ENCODE assay signal across 17 cellular contexts in the genomic region with DNA sequence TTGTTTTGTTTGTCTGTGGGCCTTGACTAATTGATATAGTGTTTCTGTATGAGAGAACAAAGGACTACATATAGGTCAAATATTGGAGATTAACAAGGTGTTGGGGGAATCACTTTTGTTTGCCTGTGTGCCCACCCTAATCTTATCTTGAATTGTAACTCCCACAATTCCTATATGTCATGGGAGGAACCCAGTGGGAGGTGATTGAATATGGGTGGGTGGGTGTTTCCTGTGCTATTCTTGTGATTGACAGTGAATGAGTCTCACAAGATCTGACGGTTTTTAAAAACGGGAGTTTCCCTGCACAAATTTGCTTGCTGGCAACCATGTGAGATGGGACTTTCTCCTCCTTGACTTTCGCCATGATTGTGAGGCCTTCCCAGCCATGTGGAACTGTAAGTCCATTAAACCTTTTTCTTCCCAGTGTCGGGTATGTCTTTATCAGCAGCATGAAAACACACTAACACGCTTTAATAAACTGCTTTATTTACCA.
DNase-seq lines count a peak whose midpoint lies in the region; ATAC-seq and TF ChIP-seq lines count a peak whose summit lies in the region.
"Had no signal": no experiment of that assay in that cellular context is flagged by ENCODE, and none has a peak within 500 bp of the region (broad histone marks: within the 10 kb centered on the region; RNA-seq: fewer than 3 reads in every experiment).

No MANE protein-coding gene starts in this region.

- no peak for TF ChIP-seq CTCF in foreskin keratinocyte (conservative IDR thresholded peaks at IDR 0.05)
- TF ChIP-seq CTCF in tibial nerve (IDR thresholded peaks at IDR 0.05), result no peak

- H3K27ac ChIP-seq in foreskin keratinocyte (peak overlapping the region; percentile 29), tibial nerve (no peak overlapping the region)
- H3K27ac ChIP-seq: left lung, neutrophil, vagina had no signal

- no peak for TF ChIP-seq EP300 in tibial nerve (IDR thresholded peaks at IDR 0.05)

- H3K4me1 ChIP-seq in foreskin keratinocyte (peaks cover 10% of the 10 kb centered on the region), tibial nerve (peaks cover 0 to 23% (median 2%) of the 10 kb centered on the region in 4 donors)
- H3K4me1 ChIP-seq: left lung had no signal

- DNase-seq in DMS 273 (lab: John Stamatoyannopoulos, UW; ENCODE audit: unreplicated experiment) (peak; percentile 83), NCI-H69 (lab: John Stamatoyannopoulos, UW) (peak; percentile 83), foreskin keratinocyte (no peak), globus pallidus (ENCODE audit: low spot score) (no peak), tibial nerve (ENCODE audit: low spot score in 2 of 2) (no peak), iPS-NIHi11 (ENCODE audit: low spot score) (no peak), ecto neural progenitor cell (ENCODE audit: low spot score) (no peak)
- DNase-seq: activated CD8-positive, alpha-beta memory T cell treated with anti-CD3 and anti-CD28 coated beads, Interleukin-2, amount 50 U/mL, for 48 hours; activated effector memory CD4-positive, alpha-beta T cell treated with anti-CD3 and anti-CD28 coated beads, Interleukin-2, amount 50 U/mL, for 16 hours; CD8-positive, alpha-beta T cell; DMS79 treated with DMSO at 0.1 percent for 48 hours; H9; left lung; MM.1S had no signal

- no peak for TF ChIP-seq POLR2A in tibial nerve (IDR thresholded peaks at IDR 0.05)

- H3K4me3 ChIP-seq in tibial nerve, result no peak overlapping the region
- H3K4me3 ChIP-seq: left lung, vagina had no signal

- H3K9me3 ChIP-seq in tibial nerve, result no peaks in the 10 kb centered on the region
- H3K9me3 ChIP-seq: neutrophil, vagina had no signal

- WGBS in tibial nerve, 2 donors, result 71 to 84% methylated on average over 5 of the region's 5 CpGs

- ATAC-seq in GM21723 (IDR thresholded peaks at IDR 0.05; ENCODE audit: unreplicated experiment) (peak; percentile 52), foreskin keratinocyte (no peak)
- ATAC-seq: CD8-positive, alpha-beta T cell; left lung had no signal

- H3K36me3 ChIP-seq in tibial nerve, result no peaks in the 10 kb centered on the region
- H3K36me3 ChIP-seq: left lung, neutrophil, vagina had no signal

- H3K27me3 ChIP-seq in foreskin keratinocyte (no peaks in the 10 kb centered on the region), tibial nerve (no peaks in the 10 kb centered on the region)
- H3K27me3 ChIP-seq: left lung, neutrophil, vagina had no signal

Comparison
In these comparisons a context has a peak if more than half of its experiments do, and no peak if none do; other contexts are left out.
1. DNase-seq: peak in DMS 273 (single experiment) and NCI-H69 (single experiment); none in foreskin keratinocyte (0 of 2), globus pallidus (single experiment), tibial nerve (0 of 2), iPS-NIHi11 (single experiment) and ecto neural progenitor cell (single experiment).